ENCODE assay signal across 8 cellular contexts in genomic region chr2:230758566-230759480, GRCh38. TPM values are rescaled to one million over a fixed set of nuclear protein-coding genes. Genes with fewer than 3 reads are reported as not detected.
DNase-seq lines count a peak whose midpoint lies in the region; ATAC-seq and TF ChIP-seq lines count a peak whose summit lies in the region.

No MANE protein-coding gene starts in this region.

- H3K9me3 ChIP-seq in DND-41 (ENCODE audit: insufficient read depth, low read length, severe bottlenecking): no peaks in the 10 kb centered on the region

- H2AFZ ChIP-seq in DND-41 (ENCODE audit: low read depth, low read length): no peak overlapping the region

- peaks cover 33% of the 10 kb centered on the region; the same call in 1 of the 2 replicates for H4K20me1 ChIP-seq in DND-41 (ENCODE audit: insufficient read depth, low read length)

- H3K4me1 ChIP-seq in DND-41 (ENCODE audit: insufficient read depth, low read length): peaks cover 19% of the 10 kb centered on the region

- H3K36me3 ChIP-seq in DND-41 (ENCODE audit: insufficient read depth, low read length): peaks cover 34% of the 10 kb centered on the region

- TF ChIP-seq CTCF in DND-41 (IDR thresholded peaks at IDR 0.05; ENCODE audit: borderline replicate concordance, extremely low read depth, low read length, poor library complexity, severe bottlenecking): no peak
- TF ChIP-seq CTCF in chondrocyte (IDR thresholded peaks at IDR 0.05): no peak
- no peak for TF ChIP-seq CTCF in osteocyte (IDR thresholded peaks at IDR 0.05)

- H3K79me2 ChIP-seq in DND-41 (ENCODE audit: insufficient read depth, low read length): peaks cover 62% of the 10 kb centered on the region

- no peak overlapping the region for H3K4me2 ChIP-seq in DND-41 (ENCODE audit: insufficient read depth, low read length)

- no peak overlapping the region for H3K4me3 ChIP-seq in DND-41 (ENCODE audit: low read depth in 1 of 2, low read length in 2 of 2)

- no peaks in the 10 kb centered on the region for H3K27me3 ChIP-seq in DND-41 (ENCODE audit: insufficient read depth, low read length, poor library complexity)

- H3K4me1 Mint-ChIP-seq in chondrocyte (ENCODE audit: low read depth) (peaks cover 44% of the 10 kb centered on the region), osteocyte (ENCODE audit: unreplicated experiment) (peaks cover 31% of the 10 kb centered on the region)

- H3K27ac ChIP-seq in DND-41 (ENCODE audit: low read length): no peak overlapping the region

- H3K9me3 Mint-ChIP-seq in chondrocyte (ENCODE audit: low read depth) (peaks cover 2% of the 10 kb centered on the region), osteocyte (ENCODE audit: unreplicated experiment) (no peaks in the 10 kb centered on the region)

- ATAC-seq in DND-41 (ENCODE audit: insufficient read depth, low read depth) (peak; percentile 35; the same call in 1 of the 3 replicates), GM18517 (IDR thresholded peaks at IDR 0.05; ENCODE audit: unreplicated experiment) (no peak)

- H3K36me3 Mint-ChIP-seq in chondrocyte (ENCODE audit: low read depth) (peaks cover 8% of the 10 kb centered on the region), osteocyte (ENCODE audit: unreplicated experiment) (peaks cover 13% of the 10 kb centered on the region)

- H3K4me3 Mint-ChIP-seq in chondrocyte (ENCODE audit: unreplicated experiment) (no peak overlapping the region), osteocyte (ENCODE audit: unreplicated experiment) (no peak overlapping the region)

- H3K27ac Mint-ChIP-seq in chondrocyte (ENCODE audit: unreplicated experiment): peak overlapping the region; percentile 92
- H3K27ac Mint-ChIP-seq in osteocyte (ENCODE audit: unreplicated experiment): peak overlapping the region; percentile 86

- H3K27me3 Mint-ChIP-seq in chondrocyte (ENCODE audit: low read depth): no peaks in the 10 kb centered on the region
- H3K27me3 Mint-ChIP-seq in osteocyte (ENCODE audit: unreplicated experiment): no peaks in the 10 kb centered on the region

- DNase-seq in DND-41 (no peak), NOMO-1 treated with dmso at 0.1 percent for 144 hours (lab: John Stamatoyannopoulos, UW; ENCODE audit: unreplicated experiment) (peak; percentile 30), chondrocyte (ENCODE audit: low spot score) (no peak), osteocyte (ENCODE audit: extremely low spot score, unreplicated experiment) (no peak), NCI-H2196 (lab: John Stamatoyannopoulos, UW; ENCODE audit: unreplicated experiment) (no peak), DMS114 treated with DMSO at 0.1 percent for 48 hours (lab: John Stamatoyannopoulos, UW; ENCODE audit: unreplicated experiment) (no peak), NCI-H2107 treated with DMSO at 0.1 percent for 48 hours (lab: John Stamatoyannopoulos, UW; ENCODE audit: unreplicated experiment) (no peak)

- H3K9ac ChIP-seq in DND-41 (ENCODE audit: low read depth, low read length): no peak overlapping the region

RNA-seq across cellular contexts. Expression of gene CAB39, which starts 46.2 kb away (rescaled TPM):
- total RNA-seq in chondrocyte (30.9 to 34.7 TPM (median 33.4 TPM) in 3 replicates), osteocyte (40.8 and 43.2 TPM in 2 replicates)
